26 cellular contexts compared by ENCODE assay signal in the genomic region with DNA sequence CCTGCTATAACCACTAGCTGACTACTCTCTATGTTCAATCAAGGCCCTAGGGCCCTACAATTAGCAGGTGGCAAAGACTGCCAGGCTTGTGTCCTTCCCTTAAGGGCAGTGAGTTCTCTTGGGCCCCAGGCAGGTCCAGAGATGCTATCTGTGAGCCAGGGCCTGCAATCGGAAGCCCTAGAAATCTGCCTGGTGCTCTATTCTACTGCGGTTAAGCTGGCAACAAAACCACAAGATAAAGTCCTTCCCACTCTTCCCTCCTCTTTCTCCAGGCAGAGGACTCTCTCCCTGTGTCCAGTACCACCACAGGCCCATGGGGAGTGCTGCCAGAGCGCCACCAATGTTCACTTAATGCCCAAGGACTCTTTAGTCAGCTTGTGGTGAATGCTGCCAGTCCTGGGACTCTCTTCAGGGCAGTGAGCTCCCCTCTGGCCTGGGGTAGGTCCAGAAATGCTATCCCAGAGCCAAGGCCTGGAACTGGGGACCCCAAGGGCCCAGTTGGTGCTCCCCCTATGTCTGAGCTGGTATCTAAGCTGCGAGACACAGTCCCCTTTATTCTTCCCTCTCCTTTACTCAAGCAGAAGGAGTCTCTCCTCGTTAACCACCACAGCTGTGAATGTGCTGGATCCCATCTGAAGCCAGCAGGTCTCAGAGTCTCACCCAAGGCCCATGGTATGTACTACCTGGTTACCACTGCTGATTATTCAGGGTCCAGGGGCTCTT. TPM values are rescaled to one million over a fixed set of nuclear protein-coding genes. Genes with fewer than 3 reads are reported as not detected.
DNase-seq lines count a peak whose midpoint lies in the region; FAIRE-seq and TF ChIP-seq lines count a peak whose summit lies in the region.
"Had no signal": no experiment of that assay in that cellular context is flagged by ENCODE, and none has a peak within 500 bp of the region (broad histone marks: within the 10 kb centered on the region; RNA-seq: fewer than 3 reads in every experiment).

No MANE protein-coding gene starts in this region.

- H3K9me3 ChIP-seq in H9 (ENCODE audit: control insufficient read depth, low read depth, low read length), result no peaks in the 10 kb centered on the region
- H3K9me3 ChIP-seq in neuronal stem cell (replicated peaks in 1 of 2; ENCODE audit: control insufficient read depth in 2 of 2, insufficient read depth in 1 of 2, low read depth in 1 of 2, low read length in 2 of 2), result peaks cover 0 to 23% of the 10 kb centered on the region in 2 donors
- no peaks in the 10 kb centered on the region for H3K9me3 ChIP-seq in suprapubic skin
- H3K9me3 ChIP-seq: body of pancreas, SJCRH30, thyroid gland had no signal

- FAIRE-seq in urothelium cell line (lab: Jason Lieb, UNC), result no peak
- FAIRE-seq: G401.6, H1, kidney, RCC 7860 had no signal

- no CpG with 5 or more reads among the region's 5 CpGs for WGBS in H9 (ENCODE audit: extremely low coverage, insufficient read length, low lambda C conversion rate)
- no CpG with 5 or more reads among the region's 5 CpGs for WGBS in neuronal stem cell (ENCODE audit: extremely low coverage in 2 of 2, insufficient read length in 2 of 2, insufficient replicate concordance in 1 of 2), 2 donors
- WGBS in suprapubic skin, result 96% methylated on average over 3 of the region's 5 CpGs

- H3K14ac ChIP-seq in H9 (ENCODE audit: insufficient read depth, low read length) (no peak overlapping the region), neuronal stem cell (ENCODE audit: low read length) (no peak overlapping the region)

- H4K20me1 ChIP-seq in H9 (ENCODE audit: control insufficient read depth, insufficient read depth, insufficient read length), result no peaks in the 10 kb centered on the region

- no peak overlapping the region for H3K27ac ChIP-seq in H9 (ENCODE audit: insufficient read length, low read depth, low read length)
- H3K27ac ChIP-seq in neuronal stem cell (replicated peaks; ENCODE audit: low read length), result no peak overlapping the region
- no peak overlapping the region for H3K27ac ChIP-seq in suprapubic skin
- H3K27ac ChIP-seq: BLaER1 treated with 17β-estradiol and CSF1 and Interleukin-3, amounts not matched to agents 10 nM and 100 nM; body of pancreas; SJCRH30; thyroid gland had no signal

- H3K9ac ChIP-seq in H9 (ENCODE audit: extremely low read depth, insufficient read length, low read length) (no peak overlapping the region), neuronal stem cell (ENCODE audit: low read depth, low read length, poor library complexity) (no peak overlapping the region)
- H3K9ac ChIP-seq: BLaER1 treated with 17β-estradiol and CSF1 and Interleukin-3, amounts not matched to agents 10 nM and 100 nM had no signal

- H2BK12ac ChIP-seq in H9 (ENCODE audit: insufficient read length, low read depth, low read length) (no peak overlapping the region), neuronal stem cell (ENCODE audit: low read length) (no peak overlapping the region)

- no peak overlapping the region for H3K56ac ChIP-seq in H9 (ENCODE audit: insufficient read length, low read depth, low read length)

- H2AK5ac ChIP-seq in H9 (ENCODE audit: insufficient read length, low read length), result no peak overlapping the region
- no peak overlapping the region for H2AK5ac ChIP-seq in neuronal stem cell (ENCODE audit: low read depth, low read length)

- no peak overlapping the region for H3K4ac ChIP-seq in H9 (ENCODE audit: low read depth, low read length)
- no peak overlapping the region for H3K4ac ChIP-seq in neuronal stem cell (ENCODE audit: low read length)

- H3K23ac ChIP-seq in H9 (ENCODE audit: insufficient read length, low read depth, low read length), result no peak overlapping the region
- H3K23ac ChIP-seq in neuronal stem cell (ENCODE audit: low read depth, low read length, poor library complexity), result no peak overlapping the region

- H3K36me3 ChIP-seq in neuronal stem cell (replicated peaks in 1 of 2; ENCODE audit: control insufficient read depth in 2 of 2, insufficient read depth in 2 of 2, low read length in 2 of 2) (peaks cover 0 to 17% of the 10 kb centered on the region in 2 donors), suprapubic skin (no peaks in the 10 kb centered on the region)
- H3K36me3 ChIP-seq: SJCRH30, thyroid gland had no signal

- H2BK120ac ChIP-seq in H9 (ENCODE audit: low read depth, low read length, poor library complexity, severe bottlenecking) (no peak overlapping the region), neuronal stem cell (ENCODE audit: low read depth, low read length) (no peak overlapping the region)

- H3K27me3 ChIP-seq in H9 (ENCODE audit: insufficient read depth, low read length), result no peaks in the 10 kb centered on the region
- H3K27me3 ChIP-seq in neuronal stem cell (ENCODE audit: control insufficient read depth in 3 of 3, insufficient read depth in 3 of 3, low read depth in 1 of 3, low read length in 3 of 3), result no peaks in the 10 kb centered on the region
- H3K27me3 ChIP-seq in suprapubic skin, result no peaks in the 10 kb centered on the region
- H3K27me3 ChIP-seq: BLaER1 treated with 17β-estradiol and CSF1 and Interleukin-3, amounts not matched to agents 10 nM and 100 nM; body of pancreas; SJCRH30; thyroid gland had no signal

- no peak overlapping the region for H3K4me2 ChIP-seq in H9 (ENCODE audit: insufficient read depth, insufficient read length, low read length)
- no peak overlapping the region for H3K4me2 ChIP-seq in neuronal stem cell (ENCODE audit: insufficient read depth, low read length, poor library complexity, severe bottlenecking)
- H3K4me2 ChIP-seq: BLaER1 treated with 17β-estradiol and CSF1 and Interleukin-3, amounts not matched to agents 10 nM and 100 nM had no signal

- H4K91ac ChIP-seq in H9 (ENCODE audit: insufficient read length, low read depth, low read length), result no peak overlapping the region
- H4K91ac ChIP-seq in neuronal stem cell (ENCODE audit: low read depth, low read length, poor library complexity), result no peak overlapping the region

- H3K79me1 ChIP-seq in H9 (ENCODE audit: insufficient read depth, low read depth, low read length, poor library complexity, severe bottlenecking), result no peaks in the 10 kb centered on the region
- peaks cover 5% of the 10 kb centered on the region for H3K79me1 ChIP-seq in neuronal stem cell (ENCODE audit: low read depth, low read length)

- no peak overlapping the region for H4K8ac ChIP-seq in H9 (replicated peaks; ENCODE audit: insufficient read length, low read depth, low read length)
- no peak overlapping the region for H4K8ac ChIP-seq in neuronal stem cell (ENCODE audit: low read depth, low read length)

- peaks cover 4 to 24% of the 10 kb centered on the region in 2 experiments; a peak in 3 of 5 replicates for H3K9me3 Mint-ChIP-seq in H9
- no peaks in the 10 kb centered on the region for H3K9me3 Mint-ChIP-seq in immature natural killer cell

- peak overlapping the region in 2 of 3 experiments; percentile 13 to 85; a peak in 1 of 7 replicates for H3K27ac Mint-ChIP-seq in H9
- no peak overlapping the region for H3K27ac Mint-ChIP-seq in immature natural killer cell
- H3K27ac Mint-ChIP-seq: progenitor cell of endocrine pancreas, WTC11 had no signal

- H2BK15ac ChIP-seq in H9 (ENCODE audit: low read depth, low read length), result no peak overlapping the region
- H2BK15ac ChIP-seq in neuronal stem cell (ENCODE audit: low read length), result no peak overlapping the region

- no peak overlapping the region for H2BK20ac ChIP-seq in H9 (ENCODE audit: low read depth, low read length, poor library complexity, severe bottlenecking)

- H3K79me2 ChIP-seq in H9 (ENCODE audit: insufficient read depth, low read length), result no peaks in the 10 kb centered on the region; the same call in 1 of the 2 replicates

- no peak for TF ChIP-seq EP300 in suprapubic skin (IDR thresholded peaks at IDR 0.05)

- H3K18ac ChIP-seq in H9 (ENCODE audit: insufficient read length, low read depth, low read length), result no peak overlapping the region
- no peak overlapping the region for H3K18ac ChIP-seq in neuronal stem cell (ENCODE audit: low read length)

- TF ChIP-seq CTCF in H9 (conservative IDR thresholded peaks at IDR 0.05) (no peak), suprapubic skin (IDR thresholded peaks at IDR 0.05) (no peak)

- H3K4me1 Mint-ChIP-seq in H9, result peaks cover 14 to 21% of the 10 kb centered on the region in 2 experiments
- peaks cover 15 to 21% of the 10 kb centered on the region in 2 donors for H3K4me1 Mint-ChIP-seq in immature natural killer cell

- no peaks in the 10 kb centered on the region for H3K23me2 ChIP-seq in H9 (ENCODE audit: insufficient read length, low read depth, low read length, poor library complexity, severe bottlenecking)

- DNase-seq in H9 (no peak), neuronal stem cell (ENCODE audit: low spot score) (no peak), suprapubic skin (ENCODE audit: low spot score in 2 of 2) (peak; percentile 19 to 24), SHP77 treated with DMSO at 0.1 percent for 48 hours (lab: John Stamatoyannopoulos, UW) (no peak), urothelium cell line (ENCODE audit: low spot score) (no peak), immature natural killer cell (no peak)
- DNase-seq in activated CD8-positive, alpha-beta memory T cell treated with anti-CD3 and anti-CD28 coated beads, Interleukin-2, amount 50 U/mL, for 48 hours, result peak; percentile 8
- DNase-seq: activated gamma-delta T cell; body of pancreas; glutamatergic neuron; kidney; NCI-H1092; NCI-H1694 treated with DMSO at 0.1 percent for 48 hours; NCI-H526 treated with DMSO at 0.1 percent for 48 hours; SJCRH30; stimulated activated CD4-positive, alpha-beta T cell treated with anti-CD3 and anti-CD28 coated beads, Interleukin-15, amount 100 ng/mL, for 24 hours; stimulated activated naive CD8-positive, alpha-beta T cell treated with anti-CD3 and anti-CD28 coated beads, Interleukin-15, Interleukin-2, amounts not matched to agents 100 U/mL and 50 U/mL, for 24 hours; T1000; thyroid gland had no signal

- H3K4me1 ChIP-seq in H9 (ENCODE audit: insufficient read depth, low read length) (peaks cover 5% of the 10 kb centered on the region; the same call in 1 of the 2 replicates), neuronal stem cell (ENCODE audit: control insufficient read depth in 2 of 2, insufficient read depth in 1 of 2, low read depth in 1 of 2, low read length in 2 of 2) (peaks cover 0 to 2% of the 10 kb centered on the region in 2 donors), suprapubic skin (peaks cover 32% of the 10 kb centered on the region)
- H3K4me1 ChIP-seq: SJCRH30 had no signal

- H2BK5ac ChIP-seq in H9 (ENCODE audit: insufficient read length, low read length), result no peak overlapping the region
- H2BK5ac ChIP-seq in neuronal stem cell (ENCODE audit: low read length), result peak overlapping the region; percentile 6

- H2AFZ ChIP-seq in H9 (ENCODE audit: low read length), result no peak overlapping the region
- no peak overlapping the region for H2AFZ ChIP-seq in neuronal stem cell (ENCODE audit: low read length)

- H3K4me3 ChIP-seq in neuronal stem cell (ENCODE audit: low read length in 2 of 2), result no peak overlapping the region
- no peak overlapping the region for H3K4me3 ChIP-seq in suprapubic skin
- H3K4me3 ChIP-seq: BLaER1 treated with 17β-estradiol and CSF1 and Interleukin-3, amounts not matched to agents 10 nM and 100 nM; body of pancreas; lung; SJCRH30; thyroid gland had no signal

- H3T11ph ChIP-seq in H9 (ENCODE audit: low read length), result no peak overlapping the region

- H3K27me3 Mint-ChIP-seq in H9 (ENCODE audit: low read depth) (no peaks in the 10 kb centered on the region; the same call in 1 of the 2 replicates), immature natural killer cell (ENCODE audit: low read depth in 3 of 3) (peaks cover 0 to 4% (median 4%) of the 10 kb centered on the region in 3 donors)
- H3K27me3 Mint-ChIP-seq: progenitor cell of endocrine pancreas had no signal

- H3K4me3 Mint-ChIP-seq in H9 (no peak overlapping the region), immature natural killer cell (no peak overlapping the region)
- H3K4me3 Mint-ChIP-seq: WTC11 had no signal

- H3K36me3 Mint-ChIP-seq in H9 (ENCODE audit: insufficient read depth in 1 of 3, low read depth in 3 of 3) (peaks cover 22 to 47% (median 31%) of the 10 kb centered on the region in 3 experiments), immature natural killer cell (peaks cover 0 to 12% (median 10%) of the 10 kb centered on the region in 3 donors)

- TF ChIP-seq POLR2A in suprapubic skin (IDR thresholded peaks at IDR 0.05), result no peak

- no peak overlapping the region for H4K5ac ChIP-seq in H9 (ENCODE audit: insufficient read length, low read depth, low read length)

RNA-seq across cellular contexts. Expression of a gene that starts 34.7 kb away (rescaled TPM):
- 22.7 and 23.0 TPM in 2 replicates for total RNA-seq in H9 (2021)
- polyA plus RNA-seq in neuronal stem cell (2013, experiment 1 of 2), result 33.7 TPM
- polyA plus RNA-seq in neuronal stem cell (2013, experiment 2 of 2), result 33.8 TPM
- 10 to 100 TPM in 2 of 4 donors, 1 to 10 TPM in 2; 8.0 to 19.4 (median 13.2) TPM for total RNA-seq in suprapubic skin
- polyA plus RNA-seq in immature natural killer cell, result 10 to 100 TPM in 1 of 3 donors, 1 to 10 TPM in 2; 5.3 to 15.7 (median 5.6) TPM

Comparison
In these comparisons a context has a peak if more than half of its experiments do, and no peak if none do; other contexts are left out.
1. DNase-seq: peak in activated CD8-positive, alpha-beta memory T cell treated with anti-CD3 and anti-CD28 coated beads, Interleukin-2, amount 50 U/mL, for 48 hours (single experiment) and suprapubic skin (2 of 2); none in H9 (single experiment), neuronal stem cell (single experiment), SHP77 treated with DMSO at 0.1 percent for 48 hours (single experiment), urothelium cell line (single experiment) and immature natural killer cell (0 of 3).
2. H3K27ac Mint-ChIP-seq: peak in H9 (2 of 3); none in immature natural killer cell (0 of 6).